ENCODE assay signal across 24 cellular contexts in genomic region chr2:46865181-46865970, GRCh38. TPM values are rescaled to one million over a fixed set of nuclear protein-coding genes. Genes with fewer than 3 reads are reported as not detected.
DNase-seq lines count a peak whose midpoint lies in the region; ATAC-seq and TF ChIP-seq lines count a peak whose summit lies in the region.
"Had no signal": no experiment of that assay in that cellular context is flagged by ENCODE, and none has a peak within 500 bp of the region (broad histone marks: within the 10 kb centered on the region; RNA-seq: fewer than 3 reads in every experiment).

No MANE protein-coding gene starts in this region.

- CTCF ChIA-PET in RWPE1 (lab: Yijun Ruan, JAX): no interaction called here

- POLR2A ChIA-PET in RWPE1 (lab: Yijun Ruan, JAX; ENCODE audit: low non-redundant PET): no interaction called here

- peaks cover 23% of the 10 kb centered on the region for H3K27me3 Mint-ChIP-seq in activated T-cell treated with anti-CD3 and anti-CD28 coated beads, Interleukin-2, amount 50 U/mL, for 24 hours

- H3K9ac ChIP-seq in mucosa of rectum (ENCODE audit: low read depth in 1 of 2, low read length in 2 of 2): no peak overlapping the region
- H3K9ac ChIP-seq: BLaER1 had no signal

- 81 to 82% methylated on average over 7 of the region's 7 CpGs for WGBS in heart right ventricle, 2 donors
- WGBS in body of pancreas, 2 donors: 78 to 85% methylated on average over 6 to 7 of the region's 7 CpGs

- H3K27me3 ChIP-seq in left ventricle myocardium inferior (ENCODE audit: low read depth) (no peaks in the 10 kb centered on the region), heart right ventricle (no peaks in the 10 kb centered on the region), mucosa of rectum (ENCODE audit: control insufficient read depth in 2 of 2, insufficient read depth in 2 of 2, low read length in 2 of 2) (no peaks in the 10 kb centered on the region), body of pancreas (no peaks in the 10 kb centered on the region)
- H3K27me3 ChIP-seq: BLaER1 had no signal

- H3K9me3 Mint-ChIP-seq in activated T-cell treated with anti-CD3 and anti-CD28 coated beads, Interleukin-2, amount 50 U/mL, for 24 hours: peaks cover 15% of the 10 kb centered on the region

- no peak overlapping the region for H3K27ac Mint-ChIP-seq in activated T-cell treated with anti-CD3 and anti-CD28 coated beads, Interleukin-2, amount 50 U/mL, for 24 hours
- H3K27ac Mint-ChIP-seq: CD8-positive, alpha-beta memory T cell; GM23338 had no signal

- H3K36me3 ChIP-seq in left ventricle myocardium inferior (no peaks in the 10 kb centered on the region), heart right ventricle (no peaks in the 10 kb centered on the region), mucosa of rectum (ENCODE audit: control insufficient read depth in 2 of 2, insufficient read depth in 2 of 2, low read length in 2 of 2) (no peaks in the 10 kb centered on the region), body of pancreas (replicated peaks in 1 of 2; ENCODE audit: insufficient read depth in 1 of 2, low read depth in 2 of 2) (no peaks in the 10 kb centered on the region)
- H3K36me3 ChIP-seq: BLaER1 had no signal

- H3K27ac ChIP-seq in left ventricle myocardium inferior (replicated peaks) (peak overlapping the region; percentile 82), heart right ventricle (peak overlapping the region in 2 of 10 donors; percentile 76 to 81), RWPE1 (peak overlapping the region; percentile 43; the same call in 1 of the 2 replicates), mucosa of rectum (ENCODE audit: low read depth in 2 of 2, low read length in 2 of 2) (peak overlapping the region; percentile 85 to 89), body of pancreas (peak overlapping the region in 1 of 4 donors; percentile 77)
- H3K27ac ChIP-seq: BLaER1 had no signal

- TF ChIP-seq POLR2A in body of pancreas (IDR thresholded peaks at IDR 0.05): no peak

- H3K4me1 ChIP-seq in left ventricle myocardium inferior: peaks cover 42% of the 10 kb centered on the region
- H3K4me1 ChIP-seq in heart right ventricle: peaks cover 3 to 48% (median 22%) of the 10 kb centered on the region in 9 donors
- peaks cover 12 to 15% of the 10 kb centered on the region in 2 donors for H3K4me1 ChIP-seq in mucosa of rectum (ENCODE audit: control insufficient read depth in 2 of 2, insufficient read depth in 2 of 2, low read length in 2 of 2)
- H3K4me1 ChIP-seq in body of pancreas: peaks cover 17% of the 10 kb centered on the region

- H3K4me3 Mint-ChIP-seq in activated T-cell treated with anti-CD3 and anti-CD28 coated beads, Interleukin-2, amount 50 U/mL, for 24 hours: no peak overlapping the region
- H3K4me3 Mint-ChIP-seq: CD8-positive, alpha-beta memory T cell; GM23338 had no signal

- no peak for TF ChIP-seq CTCF in left ventricle myocardium inferior (IDR thresholded peaks at IDR 0.05; ENCODE audit: borderline replicate concordance)
- no peak for TF ChIP-seq CTCF in heart right ventricle (IDR thresholded peaks at IDR 0.05)
- no peak for TF ChIP-seq CTCF in RWPE1 (conservative IDR thresholded peaks at IDR 0.05; ENCODE audit: low read depth)
- TF ChIP-seq CTCF in body of pancreas (IDR thresholded peaks at IDR 0.05): no peak

- H3K9me3 ChIP-seq in left ventricle myocardium inferior (replicated peaks) (peaks cover 20% of the 10 kb centered on the region), heart right ventricle (peaks cover 0 to 17% (median 7%) of the 10 kb centered on the region in 11 donors), mucosa of rectum (ENCODE audit: control insufficient read depth in 2 of 2, low read length in 2 of 2) (peaks cover 0 to 4% of the 10 kb centered on the region in 2 donors), body of pancreas (no peaks in the 10 kb centered on the region)

- ATAC-seq in heart right ventricle (no peak), body of pancreas (no peak)
- ATAC-seq: GM23338, HCT116, Panc1, SK-N-SH treated with all-trans-retinoic acid at 6 μM for 48 hours had no signal

- no peak overlapping the region for H3K4me3 ChIP-seq in left ventricle myocardium inferior
- no peak overlapping the region for H3K4me3 ChIP-seq in heart right ventricle
- H3K4me3 ChIP-seq in mucosa of rectum (ENCODE audit: low read length in 2 of 2): no peak overlapping the region
- H3K4me3 ChIP-seq in body of pancreas: no peak overlapping the region
- H3K4me3 ChIP-seq: BLaER1, GM23338 had no signal

- H3K4me1 Mint-ChIP-seq in activated T-cell treated with anti-CD3 and anti-CD28 coated beads, Interleukin-2, amount 50 U/mL, for 24 hours (ENCODE audit: low read depth): no peaks in the 10 kb centered on the region

- no peaks in the 10 kb centered on the region for H3K36me3 Mint-ChIP-seq in activated T-cell treated with anti-CD3 and anti-CD28 coated beads, Interleukin-2, amount 50 U/mL, for 24 hours (ENCODE audit: low read depth)

- intact Hi-C loops in left ventricle myocardium inferior (cut with micrococcal nuclease) (no loop called here), heart right ventricle (cut with DNase I) (no loop called here), body of pancreas (cut with DNase I) (no loop called here)

- DNase-seq in left ventricle myocardium inferior (no peak), heart right ventricle (no peak), RWPE1 (ENCODE audit: low spot score) (no peak), body of pancreas (no peak), epidermal melanocyte (ENCODE audit: insufficient read length, low spot score) (no peak)
- no peak for DNase-seq in stimulated activated CD4-positive, alpha-beta T cell treated with anti-CD3 and anti-CD28 coated beads, Interleukin-15, amount 100 ng/mL, for 24 hours
- DNase-seq in activated T-cell treated with anti-CD3 and anti-CD28 coated beads, Interleukin-2, amount 50 U/mL, for 24 hours: no peak
- DNase-seq: 8988T; CD8-positive, alpha-beta memory T cell; DMS79; GDM1; KG1; NCI-H1048; NCI-H1436 treated with DMSO at 0.1 percent for 48 hours; NCI-H2029 treated with DMSO at 0.1 percent for 48 hours; NCI-H510A; NCI-H82; SHP77 treated with DMSO at 0.1 percent for 48 hours had no signal

RNA-seq across cellular contexts. Expression of gene MCFD2, which starts 50.2 kb away (rescaled TPM):
- 61.2 TPM for total RNA-seq in left ventricle myocardium inferior
- total RNA-seq in heart right ventricle: 10 to 100 TPM; 47.8 to 88.4 (median 54.0) TPM
- polyA plus RNA-seq in heart right ventricle: 10 to 100 TPM; 13.2 to 53.4 TPM
- 10 to 100 TPM; 42.2 to 73.7 TPM for total RNA-seq in body of pancreas
